ENCODE assay signal across 8 cellular contexts in genomic region chr20:49594143-49594928, GRCh38. TPM values are rescaled to one million over a fixed set of nuclear protein-coding genes. Genes with fewer than 3 reads are reported as not detected.
A peak's percentile ranks its signal among the peaks of the same experiment; 100 is the strongest.
DNase-seq lines count a peak whose midpoint lies in the region; ATAC-seq, FAIRE-seq and TF ChIP-seq lines count a peak whose summit lies in the region.

No MANE protein-coding gene starts in this region.

- intact Hi-C loops in body of pancreas (cut with DNase I) (no loop called here), upper lobe of right lung (cut with DNase I) (no loop called here), kidney (cut with DNase I) (no loop called here)

- no peaks in the 10 kb centered on the region for H3K9me3 ChIP-seq in CD8-positive, alpha-beta memory T cell (ENCODE audit: low read length)
- H3K9me3 ChIP-seq in body of pancreas = no peaks in the 10 kb centered on the region
- H3K9me3 ChIP-seq in upper lobe of right lung = no peaks in the 10 kb centered on the region
- H3K9me3 ChIP-seq in kidney (ENCODE audit: control insufficient read depth in 1 of 2, low read length in 2 of 2) = no peaks in the 10 kb centered on the region
- H3K9me3 ChIP-seq in Karpas-422 (ENCODE audit: low read length) = no peaks in the 10 kb centered on the region

- no peaks in the 10 kb centered on the region for H3K79me2 ChIP-seq in Karpas-422 (ENCODE audit: low read length)

- FAIRE-seq in kidney (lab: Jason Lieb, UNC) = no peak

- WGBS in body of pancreas, 2 donors = 32 to 72% methylated on average over 6 to 12 of the region's 12 CpGs

- CTCF ChIA-PET in CD8-positive, alpha-beta memory T cell (lab: Charles Lee) = interaction anchor here (1.2 to 1.5 kb wide), 4 partner anchors 10 to 295 kb away, joined by 3 to 6 read pairs (median 4); no protein-coding TSS in a partner anchor

- no peaks in the 10 kb centered on the region for H4K20me1 ChIP-seq in Karpas-422 (ENCODE audit: insufficient read depth, low read depth, low read length)

- peak; percentile 38 for ATAC-seq in body of pancreas
- peak; percentile 82 to 91 for ATAC-seq in natural killer cell treated with Interleukin-12 subunit alpha and Interleukin-12 subunit beta and Interleukin-15 and Interleukin-18, amount 100 ng/mL, for 72 hours
- ATAC-seq in upper lobe of right lung = peak; percentile 30

- H3K27me3 ChIP-seq in CD8-positive, alpha-beta memory T cell (ENCODE audit: insufficient read depth, low read length, poor library complexity, severe bottlenecking) = no peaks in the 10 kb centered on the region
- H3K27me3 ChIP-seq in body of pancreas (no peaks in the 10 kb centered on the region), upper lobe of right lung (no peaks in the 10 kb centered on the region), Karpas-422 (ENCODE audit: low read length) (no peaks in the 10 kb centered on the region)

- H3K4me3 ChIP-seq in CD8-positive, alpha-beta memory T cell (ENCODE audit: low read length) = no peak overlapping the region
- H3K4me3 ChIP-seq in body of pancreas (no peak overlapping the region), upper lobe of right lung (no peak overlapping the region), kidney (ENCODE audit: low read length in 2 of 2) (no peak overlapping the region), Karpas-422 (ENCODE audit: low read length) (no peak overlapping the region)

- TF ChIP-seq CTCF in body of pancreas (IDR thresholded peaks at IDR 0.05) (no peak), upper lobe of right lung (IDR thresholded peaks at IDR 0.05) (no peak), kidney (IDR thresholded peaks at IDR 0.05; ENCODE audit: borderline replicate concordance, extremely low read depth, insufficient read depth) (no peak)

- H3K9ac ChIP-seq in kidney (ENCODE audit: low read length in 2 of 2) (no peak overlapping the region), Karpas-422 (ENCODE audit: low read length) (no peak overlapping the region)

- TF ChIP-seq POLR2A in body of pancreas (IDR thresholded peaks at IDR 0.05) = no peak

- H2AFZ ChIP-seq in Karpas-422 (ENCODE audit: low read length) = no peak overlapping the region

- peak overlapping the region; percentile 22 to 92 (median 80) for H3K27ac Mint-ChIP-seq in CD8-positive, alpha-beta memory T cell
- peak overlapping the region; percentile 99 to 100 for H3K27ac Mint-ChIP-seq in natural killer cell treated with Interleukin-12 subunit alpha and Interleukin-12 subunit beta and Interleukin-15 and Interleukin-18, amount 100 ng/mL, for 72 hours

- H3K36me3 Mint-ChIP-seq in CD8-positive, alpha-beta memory T cell = no peaks in the 10 kb centered on the region
- peaks cover 23% of the 10 kb centered on the region for H3K36me3 Mint-ChIP-seq in natural killer cell treated with Interleukin-12 subunit alpha and Interleukin-12 subunit beta and Interleukin-15 and Interleukin-18, amount 100 ng/mL, for 72 hours

- POLR2A ChIA-PET in CD8-positive, alpha-beta memory T cell (lab: Charles Lee) = no interaction called here

- peak overlapping the region; percentile 9 for H3K27ac ChIP-seq in CD8-positive, alpha-beta memory T cell (ENCODE audit: low read depth, low read length)
- H3K27ac ChIP-seq in body of pancreas (no peak overlapping the region), upper lobe of right lung (peak overlapping the region; percentile 72), kidney (ENCODE audit: low read depth in 2 of 2, low read length in 2 of 2) (no peak overlapping the region), Karpas-422 (ENCODE audit: low read length) (no peak overlapping the region)

- H3K9me2 ChIP-seq in Karpas-422 (replicated peaks; ENCODE audit: insufficient read depth, low read length) = no peaks in the 10 kb centered on the region

- H3K36me3 ChIP-seq in CD8-positive, alpha-beta memory T cell (ENCODE audit: insufficient read depth, low read length) = no peaks in the 10 kb centered on the region
- H3K36me3 ChIP-seq in body of pancreas (replicated peaks in 1 of 2; ENCODE audit: insufficient read depth in 1 of 2, low read depth in 2 of 2) (no peaks in the 10 kb centered on the region), upper lobe of right lung (no peaks in the 10 kb centered on the region), kidney (ENCODE audit: control insufficient read depth in 1 of 2, insufficient read depth in 2 of 2, low read length in 2 of 2) (no peaks in the 10 kb centered on the region), Karpas-422 (ENCODE audit: insufficient read depth, low read length) (no peaks in the 10 kb centered on the region)

- no peaks in the 10 kb centered on the region for H3K27me3 Mint-ChIP-seq in CD8-positive, alpha-beta memory T cell
- peaks cover 0 to 7% of the 10 kb centered on the region in 2 donors for H3K27me3 Mint-ChIP-seq in natural killer cell treated with Interleukin-12 subunit alpha and Interleukin-12 subunit beta and Interleukin-15 and Interleukin-18, amount 100 ng/mL, for 72 hours

- H3K4me3 Mint-ChIP-seq in CD8-positive, alpha-beta memory T cell = peak overlapping the region; percentile 37 to 86 (median 62)
- peak overlapping the region; percentile 95 for H3K4me3 Mint-ChIP-seq in natural killer cell treated with Interleukin-12 subunit alpha and Interleukin-12 subunit beta and Interleukin-15 and Interleukin-18, amount 100 ng/mL, for 72 hours

- H3K4me2 ChIP-seq in Karpas-422 (ENCODE audit: low read depth, low read length, poor library complexity, severe bottlenecking) = no peak overlapping the region

- peaks cover 0 to 1% (median 0%) of the 10 kb centered on the region in 5 donors for H3K9me3 Mint-ChIP-seq in CD8-positive, alpha-beta memory T cell
- no peaks in the 10 kb centered on the region for H3K9me3 Mint-ChIP-seq in natural killer cell treated with Interleukin-12 subunit alpha and Interleukin-12 subunit beta and Interleukin-15 and Interleukin-18, amount 100 ng/mL, for 72 hours

- peak in 2 of 5 donors; percentile 10 to 54 for DNase-seq in CD8-positive, alpha-beta memory T cell
- DNase-seq in RPMI7951 (ENCODE audit: low read depth) = peak; percentile 90
- DNase-seq in body of pancreas = peak in 3 of 4 donors; percentile 25 to 40 (median 26)
- peak; percentile 85 for DNase-seq in natural killer cell treated with Interleukin-12 subunit alpha and Interleukin-12 subunit beta and Interleukin-15 and Interleukin-18, amount 100 ng/mL, for 72 hours (ENCODE audit: low spot score)
- no peak for DNase-seq in upper lobe of right lung
- DNase-seq in kidney = no peak
- DNase-seq in iPS-NIHi11 (ENCODE audit: low spot score) = no peak
- DNase-seq in Karpas-422 = no peak

- H3K4me1 ChIP-seq in CD8-positive, alpha-beta memory T cell (ENCODE audit: insufficient read depth, low read length) = peaks cover 33% of the 10 kb centered on the region
- H3K4me1 ChIP-seq in body of pancreas (no peaks in the 10 kb centered on the region), upper lobe of right lung (peaks cover 53% of the 10 kb centered on the region), kidney (ENCODE audit: control insufficient read depth in 1 of 2, insufficient read depth in 1 of 2, low read depth in 1 of 2, low read length in 2 of 2) (peaks cover 0 to 4% of the 10 kb centered on the region in 2 donors), Karpas-422 (ENCODE audit: low read length) (no peaks in the 10 kb centered on the region)

- H3K4me1 Mint-ChIP-seq in CD8-positive, alpha-beta memory T cell = peaks cover 61 to 68% (median 62%) of the 10 kb centered on the region in 3 donors
- H3K4me1 Mint-ChIP-seq in natural killer cell treated with Interleukin-12 subunit alpha and Interleukin-12 subunit beta and Interleukin-15 and Interleukin-18, amount 100 ng/mL, for 72 hours (ENCODE audit: low read depth in 2 of 2) = peaks cover 68 to 71% of the 10 kb centered on the region in 2 donors

RNA-seq across cellular contexts. Expression of gene PTGIS, which starts 26.4 kb away (rescaled TPM):
- total RNA-seq in CD8-positive, alpha-beta memory T cell = 1 to 10 TPM; 7.6 to 7.8 TPM
- 0.15 TPM for polyA plus RNA-seq in CD8-positive, alpha-beta memory T cell
- under 0.01 and 0.24 TPM in 2 replicates for total RNA-seq in RPMI7951 (2014; rRNA removed; shearing (Covaris generic))
- 10 to 100 TPM in 1 of 2 donors, 1 to 10 TPM in 1; 9.9 to 10.9 TPM for total RNA-seq in body of pancreas
- under 1 TPM in 1 of 2 donors, not detected in 1; 0.08 TPM for total RNA-seq in natural killer cell treated with Interleukin-12 subunit alpha and Interleukin-12 subunit beta and Interleukin-15 and Interleukin-18, amount 100 ng/mL, for 72 hours
- total RNA-seq in upper lobe of right lung = 42.1 TPM
- 24.1 TPM for total RNA-seq in kidney
- polyA plus RNA-seq in kidney (ENCODE audit: insufficient read depth, low read depth, low replicate concordance) = 3.1 TPM
- total RNA-seq in Karpas-422 (2014; rRNA removed; shearing (Covaris generic); ENCODE audit: low replicate concordance) = not detected in 2 replicates

Comparison
In these comparisons a context has a peak if more than half of its experiments do, and no peak if none do; other contexts are left out.
1. DNase-seq: peak in RPMI7951 (single experiment), body of pancreas (3 of 4) and natural killer cell treated with Interleukin-12 subunit alpha and Interleukin-12 subunit beta and Interleukin-15 and Interleukin-18, amount 100 ng/mL, for 72 hours (single experiment); none in upper lobe of right lung (single experiment), kidney (single experiment), iPS-NIHi11 (single experiment) and Karpas-422 (single experiment).
2. H3K27ac ChIP-seq: peak in CD8-positive, alpha-beta memory T cell (single experiment) and upper lobe of right lung (single experiment); none in body of pancreas (0 of 4), kidney (0 of 2) and Karpas-422 (single experiment).
3. ATAC-seq: peak in every context shown above with its lines; median percentile 86 in natural killer cell treated with Interleukin-12 subunit alpha and Interleukin-12 subunit beta and Interleukin-15 and Interleukin-18, amount 100 ng/mL, for 72 hours; 38 in body of pancreas; 30 in upper lobe of right lung.